ENCODE assay signal across 13 cellular contexts in genomic region chr20:23082846-23083552, GRCh38. TPM values are rescaled to one million over a fixed set of nuclear protein-coding genes. Genes with fewer than 3 reads are reported as not detected.
DNase-seq lines count a peak whose midpoint lies in the region; ATAC-seq, FAIRE-seq and TF ChIP-seq lines count a peak whose summit lies in the region.
"Had no signal": no experiment of that assay in that cellular context is flagged by ENCODE, and none has a peak within 500 bp of the region (broad histone marks: within the 10 kb centered on the region; RNA-seq: fewer than 3 reads in every experiment).

No MANE protein-coding gene starts in this region.

- TF ChIP-seq POLR2A in right lobe of liver (IDR thresholded peaks at IDR 0.05) (no peak), thyroid gland (IDR thresholded peaks at IDR 0.05) (no peak)

- H3K4me3 ChIP-seq in bronchial epithelial cell (ENCODE audit: low read depth, low read length) (no peak overlapping the region), right lobe of liver (peak overlapping the region; percentile 0 to 39 (median 30)), thyroid gland (replicated peaks in 1 of 3) (peak overlapping the region in 1 of 3 donors; percentile 26)
- H3K4me3 ChIP-seq: A549, SJSA1 had no signal

- H3K36me3 ChIP-seq in bronchial epithelial cell (ENCODE audit: control insufficient read depth, insufficient read depth, low read length) (no peaks in the 10 kb centered on the region), right lobe of liver (no peaks in the 10 kb centered on the region), thyroid gland (no peaks in the 10 kb centered on the region)
- H3K36me3 ChIP-seq: SJSA1 had no signal

- DNase-seq in NOMO-1 (lab: John Stamatoyannopoulos, UW; ENCODE audit: unreplicated experiment in 2 of 2) (peak; percentile 28 to 32), NOMO-1 treated with dmso at 0.1 percent for 144 hours (lab: John Stamatoyannopoulos, UW; ENCODE audit: unreplicated experiment) (no peak), bronchial epithelial cell (ENCODE audit: low read depth) (peak; percentile 91), right lobe of liver (peak in 1 of 3 donors; percentile 64), thyroid gland (peak; percentile 30 to 31), substantia nigra (lab: John Stamatoyannopoulos, UW) (no peak), foreskin melanocyte (no peak)
- no peak for DNase-seq in activated CD8-positive, alpha-beta memory T cell treated with anti-CD3 and anti-CD28 coated beads, Interleukin-2, amount 50 U/mL, for 48 hours
- DNase-seq: NCI-H1105 had no signal

- H3K9me3 ChIP-seq in right lobe of liver (no peaks in the 10 kb centered on the region), thyroid gland (no peaks in the 10 kb centered on the region)
- H3K9me3 ChIP-seq: A549, SJSA1 had no signal

- peak; percentile 34 to 59 (median 48) for ATAC-seq in right lobe of liver
- ATAC-seq: A549 had no signal

- TF ChIP-seq CTCF in bronchial epithelial cell (IDR thresholded peaks at IDR 0.05; ENCODE audit: insufficient read depth, low read length, severe bottlenecking) (no peak), right lobe of liver (IDR thresholded peaks at IDR 0.05) (no peak), thyroid gland (IDR thresholded peaks at IDR 0.05) (no peak)

- FAIRE-seq in bronchial epithelial cell (lab: Jason Lieb, UNC): peak; percentile 95

- WGBS in right lobe of liver (ENCODE audit: insufficient coverage, low coverage, low lambda C conversion rate, missing lambda C conversion rate): 25% methylated on average over 7 of the region's 9 CpGs
- 47 to 64% methylated on average over 8 to 9 of the region's 9 CpGs for WGBS in thyroid gland, 2 donors

- no peaks in the 10 kb centered on the region for H3K27me3 ChIP-seq in bronchial epithelial cell (ENCODE audit: control insufficient read depth, insufficient read depth, low read length)
- H3K27me3 ChIP-seq in right lobe of liver: no peaks in the 10 kb centered on the region
- no peaks in the 10 kb centered on the region for H3K27me3 ChIP-seq in thyroid gland
- H3K27me3 ChIP-seq: SJSA1 had no signal

- H3K4me1 ChIP-seq in right lobe of liver (no peaks in the 10 kb centered on the region), thyroid gland (peaks cover 0 to 12% of the 10 kb centered on the region in 2 donors)
- H3K4me1 ChIP-seq: A549, SJSA1 had no signal

- H3K27ac ChIP-seq in right lobe of liver (peak overlapping the region; percentile 29 to 95 (median 65)), thyroid gland (peak overlapping the region; percentile 77 to 85 (median 81)), substantia nigra (ENCODE audit: low read depth, low read length, poor library complexity, severe bottlenecking) (no peak overlapping the region)
- H3K27ac ChIP-seq: A549, SJSA1 had no signal

- intact Hi-C loops in right lobe of liver (cut with DNase I) (no loop called here), thyroid gland (cut with DNase I) (no loop called here)

RNA-seq across cellular contexts. Expression of gene CD93, which starts 3.1 kb away (rescaled TPM):
- total RNA-seq in bronchial epithelial cell (under 0.01 and 0.13 TPM in 2 replicates), right lobe of liver (10 to 100 TPM in 2 of 6 experiments, 1 to 10 TPM in 4; 3.9 to 21.5 (median 9.2) TPM), thyroid gland (10 to 100 TPM; 13.6 to 53.8 (median 24.0) TPM)
- total RNA-seq: progenitor cell of endocrine pancreas, SJSA1 had no signal

RNA-seq across cellular contexts. Expression of gene THBD, which starts 33.5 kb away (rescaled TPM):
- total RNA-seq in bronchial epithelial cell (12.6 and 21.4 TPM in 2 replicates), right lobe of liver (10 to 100 TPM in 2 of 6 experiments, 1 to 10 TPM in 4; 1.4 to 15.6 (median 4.9) TPM), thyroid gland (10 to 100 TPM; 30.4 to 78.5 (median 72.2) TPM)
- total RNA-seq: activated CD8-positive, alpha-beta memory T cell treated with anti-CD3 and anti-CD28 coated beads for 36 hours had no signal

RNA-seq across cellular contexts. Expression of gene SSTR4, which starts 47.9 kb away (rescaled TPM):
- total RNA-seq in bronchial epithelial cell (not detected in 2 replicates), right lobe of liver (not detected), thyroid gland (not detected)
- total RNA-seq: activated CD8-positive, alpha-beta memory T cell treated with anti-CD3 and anti-CD28 coated beads for 36 hours; progenitor cell of endocrine pancreas; SJSA1 had no signal

Comparison
In these comparisons a context has a peak if more than half of its experiments do, and no peak if none do; other contexts are left out.
1. DNase-seq: peak in NOMO-1 (2 of 2), bronchial epithelial cell (single experiment) and thyroid gland (2 of 2); none in NOMO-1 treated with dmso at 0.1 percent for 144 hours (single experiment), substantia nigra (0 of 49), foreskin melanocyte (single experiment) and activated CD8-positive, alpha-beta memory T cell treated with anti-CD3 and anti-CD28 coated beads, Interleukin-2, amount 50 U/mL, for 48 hours (single experiment).